1 cellular context compared by ENCODE assay signal in genomic region chr4:185471235-185472062, GRCh38.
TF ChIP-seq lines count a peak whose summit lies in the region.

TSS of gene CCDC110 (minus strand) at chr4:185471733. CDS start at chr4:185471683, 50 bp downstream.

TF ChIP-seq in GM12878, 131 proteins besides CTCF, POLR2A, EP300 and RAD21 (continued from another document and continues in another):
- TF ChIP-seq ZBTB4 (CRISPR knock-in tag; IDR thresholded peaks at IDR 0.05): no peak
- 0 out of 2 replicates have a peak, but pooled peaks have one; percentile 51 for TF ChIP-seq NKRF (conservative IDR thresholded peaks at IDR 0.05)
- TF ChIP-seq RBBP5 (conservative IDR thresholded peaks at IDR 0.05): no peak
- no peak for TF ChIP-seq PAX8 (IDR thresholded peaks at IDR 0.05)
- 0 out of 2 replicates have a peak, but pooled peaks have one; percentile 39 for TF ChIP-seq SIN3A (IDR thresholded peaks at IDR 0.05; ENCODE audit: low read depth, low read length)
- no peak for TF ChIP-seq CBX3 (IDR thresholded peaks at IDR 0.05; ENCODE audit: borderline replicate concordance, low read depth)
- no peak for TF ChIP-seq CUX1 (IDR thresholded peaks at IDR 0.05; ENCODE audit: insufficient replicate concordance, low read depth, low read length)
- no peak for TF ChIP-seq ATF3 (IDR thresholded peaks at IDR 0.05; ENCODE audit: borderline replicate concordance, extremely low read depth, low read depth, low read length)
- 0 out of 2 replicates have a peak, but pooled peaks have one; percentile 61 for TF ChIP-seq RB1 (IDR thresholded peaks at IDR 0.05; ENCODE audit: borderline replicate concordance)
- no peak for TF ChIP-seq NR2C1 (IDR thresholded peaks at IDR 0.05)
- TF ChIP-seq PML (IDR thresholded peaks at IDR 0.05; ENCODE audit: low read length): no peak
- TF ChIP-seq MTA2 (IDR thresholded peaks at IDR 0.05; ENCODE audit: low read depth): no peak
- TF ChIP-seq SP1 (IDR thresholded peaks at IDR 0.05; ENCODE audit: low read depth, low read length): no peak
- TF ChIP-seq ZNF217 (IDR thresholded peaks at IDR 0.05): peak; percentile 55; the same call in 1 of the 2 replicates
- no peak for TF ChIP-seq TCF12 (IDR thresholded peaks at IDR 0.05; ENCODE audit: low read depth, low read length)
- no peak for TF ChIP-seq BCL3 (IDR thresholded peaks at IDR 0.05; ENCODE audit: borderline replicate concordance, insufficient read depth, low read depth, low read length, poor library complexity, severe bottlenecking)
- no peak for TF ChIP-seq MAX (IDR thresholded peaks at IDR 0.05; ENCODE audit: low read depth, low read length)
- no peak; the same call in 1 of the 2 replicates for TF ChIP-seq FOXM1 (IDR thresholded peaks at IDR 0.05; ENCODE audit: low read depth, low read length)
- peak; percentile 75; the same call in 1 of the 2 replicates for TF ChIP-seq DPF2 (IDR thresholded peaks at IDR 0.05)
- peak; percentile 69 for TF ChIP-seq RUNX3 (IDR thresholded peaks at IDR 0.05; ENCODE audit: low read length)
- TF ChIP-seq IRF3 (IDR thresholded peaks at IDR 0.05): no peak
- TF ChIP-seq BACH1 (IDR thresholded peaks at IDR 0.05; ENCODE audit: borderline replicate concordance): 0 out of 2 replicates have a peak, but pooled peaks have one; percentile 14
- TF ChIP-seq ZNF207 (IDR thresholded peaks at IDR 0.05; ENCODE audit: borderline replicate concordance): peak; percentile 76; the same call in 1 of the 2 replicates
- TF ChIP-seq SREBF1 (IDR thresholded peaks at IDR 0.05; ENCODE audit: low read length): no peak
- TF ChIP-seq HDAC2 (IDR thresholded peaks at IDR 0.05): no peak
- no peak for TF ChIP-seq NRF1 (conservative IDR thresholded peaks at IDR 0.05; ENCODE audit: low read depth, low read length)
- no peak for TF ChIP-seq FOXK2 (IDR thresholded peaks at IDR 0.05)
- TF ChIP-seq BCL11A (IDR thresholded peaks at IDR 0.05; ENCODE audit: low read depth, low read length): no peak
- TF ChIP-seq USF2 (IDR thresholded peaks at IDR 0.05; ENCODE audit: borderline replicate concordance, low read depth, low read length): no peak
- no peak for TF ChIP-seq RFX5 (IDR thresholded peaks at IDR 0.05; ENCODE audit: low read depth, low read length)
- no peak for TF ChIP-seq STAT1 (conservative IDR thresholded peaks at IDR 0.05)
- TF ChIP-seq E2F8 (IDR thresholded peaks at IDR 0.05; ENCODE audit: low read depth, partially characterized antibody): no peak
- TF ChIP-seq HDGF (IDR thresholded peaks at IDR 0.05): no peak
- TF ChIP-seq EGR1 (IDR thresholded peaks at IDR 0.05; ENCODE audit: borderline replicate concordance in 1 of 2, low read depth in 2 of 2, low read length in 2 of 2): 0 out of 3 replicates have a peak, but pooled peaks of 1 of the 2 experiments have one; percentile 2
- peak; percentile 73; the same call in 1 of the 2 replicates for TF ChIP-seq SMARCA5 (IDR thresholded peaks at IDR 0.05)
- no peak for TF ChIP-seq RAD51 (IDR thresholded peaks at IDR 0.05)
- TF ChIP-seq SMAD5 (IDR thresholded peaks at IDR 0.05; ENCODE audit: low read depth): no peak
- TF ChIP-seq TAF1 (IDR thresholded peaks at IDR 0.05; ENCODE audit: borderline replicate concordance, low read depth, low read length): 0 out of 2 replicates have a peak, but pooled peaks have one; percentile 22
- TF ChIP-seq CBFB (IDR thresholded peaks at IDR 0.05; ENCODE audit: low read depth): no peak
- no peak for TF ChIP-seq IKZF2 (IDR thresholded peaks at IDR 0.05)
- no peak for TF ChIP-seq EED (IDR thresholded peaks at IDR 0.05; ENCODE audit: low read depth)
- no peak for TF ChIP-seq KAT2A (conservative IDR thresholded peaks at IDR 0.05; ENCODE audit: control insufficient read depth, low read depth, low read length)
- no peak for TF ChIP-seq ZBTB33 (IDR thresholded peaks at IDR 0.05)
